Comparison of ENCODE assay signal across 8 cellular contexts in the genomic region with DNA sequence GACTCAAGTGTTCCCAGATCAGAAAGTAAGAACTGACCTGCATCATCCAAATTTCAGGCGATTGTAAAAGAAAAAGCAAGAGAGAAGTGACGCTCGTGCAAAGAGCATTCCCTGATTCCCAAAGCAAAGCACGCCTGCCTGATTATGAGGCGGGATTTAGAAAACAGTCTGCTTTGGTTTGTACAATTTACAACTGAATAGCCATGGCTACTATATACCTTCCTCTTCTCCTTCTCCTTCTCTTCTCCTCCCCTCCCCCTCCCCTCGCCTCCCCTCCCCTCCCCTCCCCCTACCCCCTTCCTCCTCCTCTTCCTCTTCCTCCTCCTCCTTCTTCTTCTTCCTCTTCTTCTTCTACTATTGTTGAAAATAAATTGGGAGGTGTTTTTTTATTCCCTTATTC.
"Had no signal": no experiment of that assay in that cellular context is flagged by ENCODE, and none has a peak within 500 bp of the region (broad histone marks: within the 10 kb centered on the region; RNA-seq: fewer than 3 reads in every experiment).

No MANE protein-coding gene starts in this region.

- H3K4me3 ChIP-seq: GM23248 had no signal

- H3K27ac Mint-ChIP-seq: IgD-negative memory B cell had no signal

- H3K27ac ChIP-seq: GM23248, HL-60, KMS-11 had no signal

- H3K27me3 Mint-ChIP-seq: IgD-negative memory B cell had no signal

- H3K36me3 Mint-ChIP-seq: IgD-negative memory B cell had no signal

- H3K4me1 Mint-ChIP-seq: IgD-negative memory B cell had no signal

- H3K9ac ChIP-seq: GM23248, KMS-11 had no signal

- DNase-seq: GM23248, GOT3, H9, HCEC 1CT, KBM-7 had no signal

- H3K4me3 Mint-ChIP-seq: H9, IgD-negative memory B cell had no signal
